Comparison of ENCODE assay signal across 19 cellular contexts in genomic region chr7:18020138-18020715, GRCh38. TPM values are rescaled to one million over a fixed set of nuclear protein-coding genes. Genes with fewer than 3 reads are reported as not detected.
DNase-seq lines count a peak whose midpoint lies in the region; ATAC-seq and TF ChIP-seq lines count a peak whose summit lies in the region.
"Had no signal": no experiment of that assay in that cellular context is flagged by ENCODE, and none has a peak within 500 bp of the region (broad histone marks: within the 10 kb centered on the region; RNA-seq: fewer than 3 reads in every experiment).

No MANE protein-coding gene starts in this region.

- no peak for TF ChIP-seq CTCF in Calu3 (IDR thresholded peaks at IDR 0.05; ENCODE audit: unreplicated experiment)
- no peak for TF ChIP-seq CTCF in PC-3 (conservative IDR thresholded peaks at IDR 0.05; ENCODE audit: low read depth, low read length)
- no peak for TF ChIP-seq CTCF in esophagus muscularis mucosa (IDR thresholded peaks at IDR 0.05)
- no peak for TF ChIP-seq CTCF in lower lobe of right lung (IDR thresholded peaks at IDR 0.05)

- TF ChIP-seq POLR2A in esophagus muscularis mucosa (IDR thresholded peaks at IDR 0.05; ENCODE audit: low read depth): no peak

- H3K9ac ChIP-seq in PC-3 (ENCODE audit: low read length) (peak overlapping the region; percentile 18; the same call in 1 of the 2 replicates), mucosa of rectum (ENCODE audit: low read depth in 1 of 2, low read length in 2 of 2) (no peak overlapping the region)

- WGBS in esophagus muscularis mucosa: 84% methylated on average over 3 of the region's 3 CpGs

- H3K4me1 ChIP-seq in PC-3 (ENCODE audit: insufficient read depth, low read length): peaks cover 20% of the 10 kb centered on the region
- peaks cover 0 to 17% (median 5%) of the 10 kb centered on the region in 4 donors for H3K4me1 ChIP-seq in esophagus muscularis mucosa
- peaks cover 0 to 7% of the 10 kb centered on the region in 2 donors for H3K4me1 ChIP-seq in mucosa of rectum (ENCODE audit: control insufficient read depth in 2 of 2, insufficient read depth in 2 of 2, low read length in 2 of 2)
- H3K4me1 ChIP-seq in lower lobe of right lung: peaks cover 9% of the 10 kb centered on the region
- H3K4me1 ChIP-seq: BE2C had no signal

- peaks cover 47% of the 10 kb centered on the region for H3K4me1 Mint-ChIP-seq in Calu3 (ENCODE audit: low read depth, unreplicated experiment)
- H3K4me1 Mint-ChIP-seq: stimulated activated memory B cell treated with anti-CD40 and anti-IgM and Interleukin-4, amounts not matched to agents 10 μg/mL and 1 μg/mL and 100 μg/mL, for 72 hours had no signal

- H3K27ac ChIP-seq in PC-3 (ENCODE audit: low read length) (peak overlapping the region; percentile 76), esophagus muscularis mucosa (replicated peaks in 1 of 4) (peak overlapping the region in 3 of 4 donors; percentile 45 to 51 (median 51)), mucosa of rectum (ENCODE audit: low read depth in 2 of 2, low read length in 2 of 2) (peak overlapping the region; percentile 29 to 48), lower lobe of right lung (no peak overlapping the region)

- peak overlapping the region; percentile 42 for H3K4me2 ChIP-seq in PC-3 (ENCODE audit: low read length)

- H3K27ac Mint-ChIP-seq in Calu3 (ENCODE audit: unreplicated experiment): peak overlapping the region; percentile 99
- H3K27ac Mint-ChIP-seq: activated naive CD4-positive, alpha-beta T cell treated with anti-CD3 and anti-CD28 coated beads for 36 hours; progenitor cell of endocrine pancreas; stimulated activated memory B cell treated with anti-CD40 and anti-IgM and Interleukin-4, amounts not matched to agents 10 μg/mL and 1 μg/mL and 100 μg/mL, for 72 hours had no signal

- H3F3A ChIP-seq in PC-3 (ENCODE audit: low read length, unreplicated experiment): no peaks in the 10 kb centered on the region

- H2AFZ ChIP-seq in PC-3 (ENCODE audit: low read length): peak overlapping the region; percentile 33; the same call in 1 of the 2 replicates

- ATAC-seq in PC-3 (peak; percentile 17), lower lobe of right lung (no peak), HG03354 (IDR thresholded peaks at IDR 0.05; ENCODE audit: poor library complexity, severe bottlenecking, unreplicated experiment) (no peak), HG03135 (IDR thresholded peaks at IDR 0.05; ENCODE audit: unreplicated experiment) (no peak)
- ATAC-seq: stimulated activated memory B cell treated with anti-CD40 and anti-IgM and Interleukin-4, amounts not matched to agents 10 μg/mL and 1 μg/mL and 100 μg/mL, for 72 hours had no signal

- H3K4me3 ChIP-seq in PC-3 (ENCODE audit: low read length): no peak overlapping the region
- no peak overlapping the region for H3K4me3 ChIP-seq in esophagus muscularis mucosa
- H3K4me3 ChIP-seq in mucosa of rectum (ENCODE audit: low read length in 2 of 2): no peak overlapping the region
- no peak overlapping the region for H3K4me3 ChIP-seq in lower lobe of right lung

- no peak for TF ChIP-seq EP300 in esophagus muscularis mucosa (IDR thresholded peaks at IDR 0.05)

- H3K9me2 ChIP-seq in PC-3 (replicated peaks; ENCODE audit: low read length): no peaks in the 10 kb centered on the region

- peaks cover 19% of the 10 kb centered on the region for H3K9me3 Mint-ChIP-seq in Calu3 (ENCODE audit: low read depth, unreplicated experiment)
- H3K9me3 Mint-ChIP-seq: activated naive CD4-positive, alpha-beta T cell treated with anti-CD3 and anti-CD28 coated beads for 36 hours; stimulated activated memory B cell treated with anti-CD40 and anti-IgM and Interleukin-4, amounts not matched to agents 10 μg/mL and 1 μg/mL and 100 μg/mL, for 72 hours had no signal

- H3K79me2 ChIP-seq in PC-3 (ENCODE audit: low read length): no peaks in the 10 kb centered on the region

- H3K4me3 Mint-ChIP-seq in Calu3 (ENCODE audit: low read depth, unreplicated experiment): peak overlapping the region; percentile 32
- H3K4me3 Mint-ChIP-seq: activated naive CD4-positive, alpha-beta T cell treated with anti-CD3 and anti-CD28 coated beads for 36 hours; stimulated activated memory B cell treated with anti-CD40 and anti-IgM and Interleukin-4, amounts not matched to agents 10 μg/mL and 1 μg/mL and 100 μg/mL, for 72 hours had no signal

- peaks cover 7% of the 10 kb centered on the region for H3K36me3 Mint-ChIP-seq in Calu3 (ENCODE audit: insufficient read depth, unreplicated experiment)
- H3K36me3 Mint-ChIP-seq: stimulated activated memory B cell treated with anti-CD40 and anti-IgM and Interleukin-4, amounts not matched to agents 10 μg/mL and 1 μg/mL and 100 μg/mL, for 72 hours had no signal

- no TSS peak for BruUV-seq in Calu3 (replicated peaks; lab: Mats Ljungman, UMichigan)
- TSS peak; percentile 96 for BruUV-seq in PC-3 (replicated peaks; lab: Mats Ljungman, UMichigan)

- H3K9me3 ChIP-seq in PC-3 (ENCODE audit: low read length) (no peaks in the 10 kb centered on the region), esophagus muscularis mucosa (no peaks in the 10 kb centered on the region), mucosa of rectum (ENCODE audit: control insufficient read depth in 2 of 2, low read length in 2 of 2) (no peaks in the 10 kb centered on the region), lower lobe of right lung (no peaks in the 10 kb centered on the region)
- H3K9me3 ChIP-seq: BE2C had no signal

- H3K36me3 ChIP-seq in PC-3 (ENCODE audit: low read depth, low read length): no peaks in the 10 kb centered on the region
- no peaks in the 10 kb centered on the region for H3K36me3 ChIP-seq in esophagus muscularis mucosa
- no peaks in the 10 kb centered on the region for H3K36me3 ChIP-seq in mucosa of rectum (ENCODE audit: control insufficient read depth in 2 of 2, insufficient read depth in 2 of 2, low read length in 2 of 2)
- H3K36me3 ChIP-seq in lower lobe of right lung: no peaks in the 10 kb centered on the region
- H3K36me3 ChIP-seq: BE2C had no signal

- intact Hi-C loops in Calu3 (cut with micrococcal nuclease; ENCODE audit: unreplicated experiment) (no loop called here), PC-3 (cut with micrococcal nuclease) (no loop called here), esophagus muscularis mucosa (cut with DNase I) (no loop called here), lower lobe of right lung (cut with DNase I) (no loop called here)

- POLR2A ChIA-PET in PC-3 (lab: Charles Lee; ENCODE audit: unreplicated experiment): no interaction called here

- H4K20me1 ChIP-seq in PC-3 (ENCODE audit: low read length): no peaks in the 10 kb centered on the region

- no peaks in the 10 kb centered on the region for H3K27me3 Mint-ChIP-seq in Calu3 (ENCODE audit: unreplicated experiment)
- H3K27me3 Mint-ChIP-seq: progenitor cell of endocrine pancreas had no signal

- CTCF ChIA-PET in Calu3 (lab: Charles Lee): interaction anchor here (1.0 to 1.2 kb wide), 2 partner anchors 9 to 20 kb away, joined by 3 to 4 read pairs; no protein-coding TSS in a partner anchor
- CTCF ChIA-PET in PC-3 (lab: Charles Lee): no interaction called here

- H3K27me3 ChIP-seq in PC-3 (ENCODE audit: low read length) (no peaks in the 10 kb centered on the region), esophagus muscularis mucosa (no peaks in the 10 kb centered on the region), mucosa of rectum (ENCODE audit: control insufficient read depth in 2 of 2, insufficient read depth in 2 of 2, low read length in 2 of 2) (no peaks in the 10 kb centered on the region), lower lobe of right lung (ENCODE audit: low read depth) (no peaks in the 10 kb centered on the region)

- DNase-seq in Calu3 (peak; percentile 52), PC-3 (no peak), esophagus muscularis mucosa (ENCODE audit: extremely low spot score) (no peak), lower lobe of right lung (no peak)
- DNase-seq in stimulated activated CD4-positive, alpha-beta T cell treated with anti-CD3 and anti-CD28 coated beads, Interleukin-4, amount 100 ng/mL, for 24 hours: no peak
- DNase-seq: activated naive CD4-positive, alpha-beta T cell treated with anti-CD3 and anti-CD28 coated beads for 36 hours; BE2C; DND-41; H7; NCI-H1092 treated with DMSO at 0.1 percent for 48 hours; NCI-H524 treated with DMSO at 0.1 percent for 48 hours; RPMI8226 had no signal

RNA-seq across cellular contexts. Expression of gene PRPS1L1, which starts 7.4 kb away (rescaled TPM):
- total RNA-seq in Calu3 (2022) (not detected in 2 replicates), PC-3 (2014; rRNA removed) (not detected in 2 replicates), esophagus muscularis mucosa (not detected), lower lobe of right lung (not detected)
- total RNA-seq: activated naive CD4-positive, alpha-beta T cell treated with anti-CD3 and anti-CD28 coated beads for 36 hours; cerebellum; H7; mucosa of gallbladder; progenitor cell of endocrine pancreas had no signal
